25 cellular contexts compared by ENCODE assay signal in genomic region chr2:149009928-149010461, GRCh38. TPM values are rescaled to one million over a fixed set of nuclear protein-coding genes. Genes with fewer than 3 reads are reported as not detected.
"Had no signal": no experiment of that assay in that cellular context is flagged by ENCODE, and none has a peak within 500 bp of the region (broad histone marks: within the 10 kb centered on the region; RNA-seq: fewer than 3 reads in every experiment).

No MANE protein-coding gene starts in this region.

- H3K4me3 Mint-ChIP-seq: endodermal cell; memory B cell; natural killer cell; stimulated activated naive B cell treated with anti-CD40 and anti-IgM and Interleukin-4, amounts not matched to agents 10 μg/mL and 1 μg/mL and 100 μg/mL, for 72 hours; type B pancreatic cell had no signal

- H3K4me3 ChIP-seq: dorsolateral prefrontal cortex, gastrocnemius medialis, lung, ovary, psoas muscle, sigmoid colon, stomach, thyroid gland had no signal

- H3K4me1 ChIP-seq: gastrocnemius medialis, psoas muscle, sigmoid colon, stomach, thyroid gland had no signal

- H3K9me3 Mint-ChIP-seq: endodermal cell; memory B cell; natural killer cell; stimulated activated naive B cell treated with anti-CD40 and anti-IgM and Interleukin-4, amounts not matched to agents 10 μg/mL and 1 μg/mL and 100 μg/mL, for 72 hours; type B pancreatic cell had no signal

- H3K36me3 ChIP-seq: gastrocnemius medialis, ovary, sigmoid colon, thyroid gland had no signal

- DNase-seq: effector CD4-positive, alpha-beta T cell; endodermal cell; foreskin fibroblast; gastrocnemius medialis; natural killer cell; occipital lobe; ovary; psoas muscle; sigmoid colon; stimulated activated CD4-positive, alpha-beta T cell treated with anti-CD3 and anti-CD28 coated beads, Interleukin-2, amount 100 ng/mL, for 24 hours; stimulated activated CD4-positive, alpha-beta T cell treated with anti-CD3 and anti-CD28 coated beads, Interleukin-4, amount 100 ng/mL, for 4 hours; stimulated activated naive B cell treated with anti-CD40 and anti-IgM and Interleukin-4, amounts not matched to agents 10 μg/mL and 1 μg/mL and 100 μg/mL, for 72 hours; stomach; thyroid gland had no signal

- H3K4me1 Mint-ChIP-seq: endodermal cell; natural killer cell; stimulated activated naive B cell treated with anti-CD40 and anti-IgM and Interleukin-4, amounts not matched to agents 10 μg/mL and 1 μg/mL and 100 μg/mL, for 72 hours had no signal

- FAIRE-seq: keratinocyte had no signal

- H3K27me3 Mint-ChIP-seq: type B pancreatic cell had no signal

- H3K27ac ChIP-seq: epithelial cell of prostate, gastrocnemius medialis, ovary, psoas muscle, sigmoid colon, stomach, thyroid gland had no signal

- H3K9me3 ChIP-seq: gastrocnemius medialis, ovary, psoas muscle, sigmoid colon, stomach, thyroid gland had no signal

- H3K36me3 Mint-ChIP-seq: natural killer cell had no signal

- H3K27ac Mint-ChIP-seq: endodermal cell; memory B cell; natural killer cell; stimulated activated naive B cell treated with anti-CD40 and anti-IgM and Interleukin-4, amounts not matched to agents 10 μg/mL and 1 μg/mL and 100 μg/mL, for 72 hours; type B pancreatic cell had no signal

- H3K27me3 ChIP-seq: dorsolateral prefrontal cortex, ovary, sigmoid colon, stomach, thyroid gland had no signal

- ATAC-seq: esophagus mucosa, gastrocnemius medialis, left lobe of liver, natural killer cell, psoas muscle, right cardiac atrium had no signal

RNA-seq across cellular contexts. Expression of gene LYPD6B, which starts 28.5 kb away (rescaled TPM):
- total RNA-seq: gastrocnemius medialis, left lobe of liver, mononuclear cell, natural killer cell, psoas muscle, right cardiac atrium, subcutaneous adipose tissue had no signal
- polyA plus RNA-seq: psoas muscle, right cardiac atrium had no signal
